13 cellular contexts compared by ENCODE assay signal in the genomic region with DNA sequence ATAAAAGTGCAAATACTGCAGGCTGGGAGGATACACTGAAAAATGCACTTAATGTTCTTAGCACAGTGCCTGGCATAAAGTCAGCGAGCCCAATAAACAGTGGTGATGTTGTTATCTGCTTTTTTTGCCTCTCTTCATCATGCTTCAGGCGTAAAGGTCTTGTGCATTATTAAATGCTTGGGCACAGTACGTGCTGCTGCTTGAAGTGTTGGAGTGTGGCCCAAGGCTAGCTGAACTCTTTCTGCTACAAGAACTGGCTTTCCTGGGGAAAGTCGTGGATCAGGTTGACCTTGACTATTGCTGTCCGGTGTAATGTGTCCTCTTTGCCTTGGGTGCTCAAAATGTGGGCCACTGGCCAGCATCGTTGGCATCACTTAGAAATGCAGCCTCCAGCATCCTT. TPM values are rescaled to one million over a fixed set of nuclear protein-coding genes. Genes with fewer than 3 reads are reported as not detected.
DNase-seq lines count a peak whose midpoint lies in the region; TF ChIP-seq lines count a peak whose summit lies in the region.
"Had no signal": no experiment of that assay in that cellular context is flagged by ENCODE, and none has a peak within 500 bp of the region (broad histone marks: within the 10 kb centered on the region; RNA-seq: fewer than 3 reads in every experiment).

No MANE protein-coding gene starts in this region.

- DNase-seq in LNCaP clone FGC (ENCODE audit: low read depth) (peak; percentile 42), neural progenitor cell (ENCODE audit: low spot score) (no peak), thyroid gland (peak; percentile 73 to 75), GOT3 (lab: John Stamatoyannopoulos, UW) (no peak), HAP-1 (ENCODE audit: low spot score in 2 of 2) (no peak), NCI-H2081 treated with DMSO at 0.1 percent for 48 hours (lab: John Stamatoyannopoulos, UW) (no peak)
- DNase-seq in NK-92 treated with Interleukin-12 subunit alpha and Interleukin-12 subunit beta, amount 100 ng/mL, for 24 hours (lab: John Stamatoyannopoulos, UW) = no peak
- DNase-seq: Caco-2; CD8-positive, alpha-beta memory T cell; H9 had no signal

- H3K4me2 ChIP-seq in neural progenitor cell = no peak overlapping the region
- H3K4me2 ChIP-seq: A549, GM23338 had no signal

- no peaks in the 10 kb centered on the region for H3K36me3 ChIP-seq in neural progenitor cell
- H3K36me3 ChIP-seq in thyroid gland = no peaks in the 10 kb centered on the region
- H3K36me3 ChIP-seq in HAP-1 (replicated peaks) = no peaks in the 10 kb centered on the region

- H3K9ac ChIP-seq in neural progenitor cell = no peak overlapping the region

- H3K4me1 ChIP-seq in neural progenitor cell (peaks cover 29% of the 10 kb centered on the region), thyroid gland (peaks cover 6 to 9% of the 10 kb centered on the region in 2 donors), HAP-1 (no peaks in the 10 kb centered on the region)
- H3K4me1 ChIP-seq: Caco-2 had no signal

- H3K9me3 ChIP-seq in neural progenitor cell (ENCODE audit: low read depth) (no peaks in the 10 kb centered on the region), thyroid gland (no peaks in the 10 kb centered on the region), HAP-1 (no peaks in the 10 kb centered on the region)
- H3K9me3 ChIP-seq: A549, Caco-2 had no signal

- H3F3A ChIP-seq in neural progenitor cell (ENCODE audit: low read depth) = peaks cover 22% of the 10 kb centered on the region

- H2AFZ ChIP-seq in neural progenitor cell (replicated peaks) = no peak overlapping the region
- H2AFZ ChIP-seq: GM23338 had no signal

- H3K79me2 ChIP-seq in neural progenitor cell (ENCODE audit: low read depth) = peaks cover 95% of the 10 kb centered on the region

- TF ChIP-seq CTCF in LNCaP clone FGC (IDR thresholded peaks at IDR 0.05; ENCODE audit: control insufficient read depth, extremely low read depth, insufficient read depth) (no peak), neural progenitor cell (IDR thresholded peaks at IDR 0.05) (no peak), thyroid gland (IDR thresholded peaks at IDR 0.05) (no peak)

- in situ Hi-C loops in HAP-1 (cut with MboI; ENCODE audit: low sequenced_read_pairs) = no loop called here

- WGBS in thyroid gland, 2 donors = 24 to 32% methylated on average over 6 of the region's 6 CpGs

- peak overlapping the region; percentile 78 for H3K27ac Mint-ChIP-seq in neural progenitor cell
- H3K27ac Mint-ChIP-seq: CD8-positive, alpha-beta memory T cell; GM23338; IgD-negative memory B cell had no signal

- no peak for TF ChIP-seq POLR2A in thyroid gland (IDR thresholded peaks at IDR 0.05)

- H3K27ac ChIP-seq in neural progenitor cell (no peak overlapping the region), thyroid gland (peak overlapping the region in 1 of 3 donors; percentile 23)

- peaks cover 39% of the 10 kb centered on the region for H3K4me1 Mint-ChIP-seq in neural progenitor cell
- H3K4me1 Mint-ChIP-seq: CD8-positive, alpha-beta memory T cell had no signal

- peaks cover 93% of the 10 kb centered on the region for H4K20me1 ChIP-seq in neural progenitor cell (ENCODE audit: low read depth)

- peaks cover 2% of the 10 kb centered on the region for H3K9me3 Mint-ChIP-seq in neural progenitor cell
- H3K9me3 Mint-ChIP-seq: CD8-positive, alpha-beta memory T cell; GM23338; H9 had no signal

- peaks cover 6% of the 10 kb centered on the region for H3K36me3 Mint-ChIP-seq in neural progenitor cell
- H3K36me3 Mint-ChIP-seq: CD8-positive, alpha-beta memory T cell; IgD-negative memory B cell had no signal

- H3K27me3 Mint-ChIP-seq in neural progenitor cell (ENCODE audit: insufficient read depth, low read depth) = peaks cover 2% of the 10 kb centered on the region

- intact Hi-C loops in thyroid gland (cut with DNase I) = no loop called here

- H3K4me3 ChIP-seq in LNCaP clone FGC (ENCODE audit: low read depth, low read length) = no peak overlapping the region
- H3K4me3 ChIP-seq in neural progenitor cell = no peak overlapping the region
- H3K4me3 ChIP-seq in thyroid gland (replicated peaks in 1 of 3) = no peak overlapping the region
- H3K4me3 ChIP-seq in HAP-1 = no peak overlapping the region
- H3K4me3 ChIP-seq: A549, GM23338 had no signal

- H3K27me3 ChIP-seq in neural progenitor cell = no peaks in the 10 kb centered on the region
- H3K27me3 ChIP-seq in thyroid gland = no peaks in the 10 kb centered on the region
- H3K27me3 ChIP-seq in HAP-1 (ENCODE audit: low read depth) = peaks cover 6% of the 10 kb centered on the region

- no peak overlapping the region for H3K4me3 Mint-ChIP-seq in neural progenitor cell
- H3K4me3 Mint-ChIP-seq: CD8-positive, alpha-beta memory T cell; GM23338; H9; IgD-negative memory B cell had no signal

RNA-seq across cellular contexts. Expression of a gene that starts 43.0 kb away (rescaled TPM):
- total RNA-seq in neural progenitor cell (ENCODE audit: low replicate concordance) (89.3 and 158 TPM in 2 replicates), thyroid gland (1 to 10 TPM; 3.4 to 7.3 (median 3.7) TPM)
- total RNA-seq: CD8-positive, alpha-beta memory T cell had no signal

Comparison
In these comparisons a context has a peak if more than half of its experiments do, and no peak if none do; other contexts are left out.
1. DNase-seq: peak in LNCaP clone FGC (single experiment) and thyroid gland (2 of 2); none in neural progenitor cell (single experiment), GOT3 (single experiment), HAP-1 (0 of 2), NCI-H2081 treated with DMSO at 0.1 percent for 48 hours (single experiment) and NK-92 treated with Interleukin-12 subunit alpha and Interleukin-12 subunit beta, amount 100 ng/mL, for 24 hours (single experiment).
2. RNA of a gene that starts 43.0 kb away (total RNA-seq): 89.3 to 158 TPM in neural progenitor cell; 3.4 to 7.3 TPM in thyroid gland; every median in the first group is over 10 times any median in the second.